Comparison of ENCODE assay signal across 8 cellular contexts in genomic region chr22:22666307-22667091, GRCh38. TPM values are rescaled to one million over a fixed set of nuclear protein-coding genes. Genes with fewer than 3 reads are reported as not detected.
A peak's percentile ranks its signal among the peaks of the same experiment; 100 is the strongest.
DNase-seq lines count a peak whose midpoint lies in the region; ATAC-seq and TF ChIP-seq lines count a peak whose summit lies in the region.

No MANE protein-coding gene starts in this region.

- H3K4me1 ChIP-seq in colonic mucosa, result no peaks in the 10 kb centered on the region

- H3K9me3 ChIP-seq in colonic mucosa, result no peaks in the 10 kb centered on the region

- no peak overlapping the region for H3K4me3 ChIP-seq in colonic mucosa

- H3K4me1 Mint-ChIP-seq in activated naive CD4-positive, alpha-beta T cell treated with anti-CD3 and anti-CD28 coated beads for 36 hours (ENCODE audit: low read depth), result no peaks in the 10 kb centered on the region
- H3K4me1 Mint-ChIP-seq in neural crest cell, result no peaks in the 10 kb centered on the region

- DNase-seq in activated naive CD4-positive, alpha-beta T cell treated with anti-CD3 and anti-CD28 coated beads for 36 hours, result peak; percentile 33
- DNase-seq in activated naive CD4-positive, alpha-beta T cell (lab: John Stamatoyannopoulos, UW), result no peak
- peak; percentile 4 for DNase-seq in NCI-H146 treated with DMSO at 0.1 percent for 48 hours (lab: John Stamatoyannopoulos, UW; ENCODE audit: unreplicated experiment)
- peak; percentile 27 for DNase-seq in colonic mucosa
- DNase-seq in neural crest cell (ENCODE audit: low read depth, low spot score), result no peak
- DNase-seq in cerebellar nuclear complex (lab: John Stamatoyannopoulos, UW), result no peak
- no peak for DNase-seq in GF-D8 (lab: John Stamatoyannopoulos, UW)

- no peaks in the 10 kb centered on the region for H3K36me3 ChIP-seq in colonic mucosa

- no peak overlapping the region for H3K27ac ChIP-seq in colonic mucosa

- no peaks in the 10 kb centered on the region for H3K27me3 Mint-ChIP-seq in activated naive CD4-positive, alpha-beta T cell treated with anti-CD3 and anti-CD28 coated beads for 36 hours (ENCODE audit: low read depth)
- H3K27me3 Mint-ChIP-seq in neural crest cell (ENCODE audit: low read depth), result peaks cover 64% of the 10 kb centered on the region

- peaks cover 3% of the 10 kb centered on the region for H3K9me3 Mint-ChIP-seq in activated naive CD4-positive, alpha-beta T cell treated with anti-CD3 and anti-CD28 coated beads for 36 hours
- peaks cover 3% of the 10 kb centered on the region for H3K9me3 Mint-ChIP-seq in neural crest cell

- CTCF ChIA-PET in activated naive CD4-positive, alpha-beta T cell treated with anti-CD3 and anti-CD28 coated beads for 36 hours (lab: Charles Lee), result interaction anchor here (0.7 to 2.2 kb wide), 17 partner anchors 11 to 165 kb away, joined by 3 to 10 read pairs (median 4); no protein-coding TSS in a partner anchor

- no peak for ATAC-seq in GM19397 (IDR thresholded peaks at IDR 0.05; ENCODE audit: unreplicated experiment)

- no peak overlapping the region for H3K4me3 Mint-ChIP-seq in activated naive CD4-positive, alpha-beta T cell treated with anti-CD3 and anti-CD28 coated beads for 36 hours
- no peak overlapping the region for H3K4me3 Mint-ChIP-seq in neural crest cell

- H3K27ac Mint-ChIP-seq in activated naive CD4-positive, alpha-beta T cell treated with anti-CD3 and anti-CD28 coated beads for 36 hours, result no peak overlapping the region
- no peak overlapping the region for H3K27ac Mint-ChIP-seq in neural crest cell (ENCODE audit: unreplicated experiment)

- TF ChIP-seq CTCF in colonic mucosa (IDR thresholded peaks at IDR 0.05) (peak; percentile 50), neural crest cell (conservative IDR thresholded peaks at IDR 0.05) (peak; percentile 63)

- intact Hi-C loops in activated naive CD4-positive, alpha-beta T cell treated with anti-CD3 and anti-CD28 coated beads for 36 hours (cut with micrococcal nuclease), result loop anchor here (2.0 kb wide), 1 partner anchor 20 kb away; no protein-coding TSS in a partner anchor
- intact Hi-C loops in colonic mucosa (cut with DNase I), result no loop called here

- no peaks in the 10 kb centered on the region for H3K27me3 ChIP-seq in colonic mucosa

- H3K36me3 Mint-ChIP-seq in activated naive CD4-positive, alpha-beta T cell treated with anti-CD3 and anti-CD28 coated beads for 36 hours (ENCODE audit: low read depth), result no peaks in the 10 kb centered on the region
- no peaks in the 10 kb centered on the region for H3K36me3 Mint-ChIP-seq in neural crest cell (ENCODE audit: low read depth)

- H3K9ac ChIP-seq in colonic mucosa (ENCODE audit: low read depth in 2 of 2, low read length in 2 of 2), result no peak overlapping the region

RNA-seq across cellular contexts. Expression of gene GGTLC2, which starts 22.1 kb away (rescaled TPM):
- total RNA-seq in activated naive CD4-positive, alpha-beta T cell treated with anti-CD3 and anti-CD28 coated beads for 36 hours, result not detected
- total RNA-seq in colonic mucosa (not detected), neural crest cell (not detected in 2 replicates)

Comparison
In these comparisons a context has a peak if more than half of its experiments do, and no peak if none do; other contexts are left out.
1. DNase-seq: peak in activated naive CD4-positive, alpha-beta T cell treated with anti-CD3 and anti-CD28 coated beads for 36 hours (single experiment), NCI-H146 treated with DMSO at 0.1 percent for 48 hours (single experiment) and colonic mucosa (single experiment); none in activated naive CD4-positive, alpha-beta T cell (0 of 4), neural crest cell (single experiment), cerebellar nuclear complex (0 of 2) and GF-D8 (single experiment).